1 cellular context compared by ENCODE assay signal in genomic region chr4:95508421-95508820, GRCh38.
TF ChIP-seq lines count a peak whose summit lies in the region.

No MANE protein-coding gene starts in this region.

TF ChIP-seq in SK-N-SH treated with all-trans-retinoic acid at 6 μM for 48 hours, 23 proteins besides CTCF, POLR2A, EP300 and RAD21 (continued from another document):
- TF ChIP-seq CSRNP3 (CRISPR knock-in tag; IDR thresholded peaks at IDR 0.05) (no peak), ISL1 (CRISPR knock-in tag; IDR thresholded peaks at IDR 0.05) (0 out of 2 replicates have a peak, but pooled peaks have one; percentile 7)
